ENCODE assay signal across 23 cellular contexts in genomic region chr2:818233-818632, GRCh38.
"Had no signal": no experiment of that assay in that cellular context is flagged by ENCODE, and none has a peak within 500 bp of the region (broad histone marks: within the 10 kb centered on the region; RNA-seq: fewer than 3 reads in every experiment).

No MANE protein-coding gene starts in this region.

- H3K4me1 ChIP-seq: colonic mucosa, esophagus squamous epithelium, foreskin keratinocyte, gastrocnemius medialis, gastroesophageal sphincter, heart left ventricle, heart right ventricle had no signal

- H3K9me3 ChIP-seq: colonic mucosa, esophagus squamous epithelium, gastrocnemius medialis, gastroesophageal sphincter, heart left ventricle, heart right ventricle had no signal

- H3K4me1 Mint-ChIP-seq: endodermal cell had no signal

- H3K4me3 Mint-ChIP-seq: dendritic cell treated with granulocyte-macrophage colony-stimulating factor and Interleukin-4, amounts not matched to agents 40 ng/mL and 50 ng/mL, for 4 days; effector memory CD8-positive, alpha-beta T cell; endodermal cell had no signal

- H3K36me3 ChIP-seq: colonic mucosa, esophagus squamous epithelium, gastrocnemius medialis, gastroesophageal sphincter, heart left ventricle, heart right ventricle had no signal

- DNase-seq: colonic mucosa; cortex of kidney; dermis blood vessel endothelial cell; dorsolateral prefrontal cortex; effector CD4-positive, alpha-beta T cell; effector CD8-positive, alpha-beta T cell; effector memory CD4-positive, alpha-beta T cell; effector memory CD8-positive, alpha-beta T cell; endodermal cell; erythroblast; esophagus squamous epithelium; foreskin fibroblast; foreskin keratinocyte; foreskin melanocyte; gastrocnemius medialis; glutamatergic neuron; heart left ventricle; heart right ventricle had no signal

- H3K27ac Mint-ChIP-seq: dendritic cell treated with granulocyte-macrophage colony-stimulating factor and Interleukin-4, amounts not matched to agents 40 ng/mL and 50 ng/mL, for 4 days; effector memory CD8-positive, alpha-beta T cell; endodermal cell had no signal

- H3K27ac ChIP-seq: colonic mucosa, coronary artery, dorsolateral prefrontal cortex, epithelial cell of prostate, esophagus squamous epithelium, foreskin keratinocyte, gastrocnemius medialis, gastroesophageal sphincter, heart left ventricle, heart right ventricle had no signal

- H3K27me3 Mint-ChIP-seq: dendritic cell treated with granulocyte-macrophage colony-stimulating factor and Interleukin-4, amounts not matched to agents 40 ng/mL and 50 ng/mL, for 4 days had no signal

- ATAC-seq: effector memory CD8-positive, alpha-beta T cell; esophagus mucosa; foreskin keratinocyte; gastrocnemius medialis; gastroesophageal sphincter; heart left ventricle; heart right ventricle had no signal

- H3K4me3 ChIP-seq: colonic mucosa, coronary artery, dorsolateral prefrontal cortex, esophagus squamous epithelium, gastrocnemius medialis, gastroesophageal sphincter, heart left ventricle, heart right ventricle had no signal

- H3K27me3 ChIP-seq: colonic mucosa, dorsolateral prefrontal cortex, esophagus squamous epithelium, foreskin keratinocyte, gastrocnemius medialis, gastroesophageal sphincter, heart left ventricle, heart right ventricle had no signal

- H3K9me3 Mint-ChIP-seq: effector memory CD8-positive, alpha-beta T cell; endodermal cell had no signal
